In the genomic region with DNA sequence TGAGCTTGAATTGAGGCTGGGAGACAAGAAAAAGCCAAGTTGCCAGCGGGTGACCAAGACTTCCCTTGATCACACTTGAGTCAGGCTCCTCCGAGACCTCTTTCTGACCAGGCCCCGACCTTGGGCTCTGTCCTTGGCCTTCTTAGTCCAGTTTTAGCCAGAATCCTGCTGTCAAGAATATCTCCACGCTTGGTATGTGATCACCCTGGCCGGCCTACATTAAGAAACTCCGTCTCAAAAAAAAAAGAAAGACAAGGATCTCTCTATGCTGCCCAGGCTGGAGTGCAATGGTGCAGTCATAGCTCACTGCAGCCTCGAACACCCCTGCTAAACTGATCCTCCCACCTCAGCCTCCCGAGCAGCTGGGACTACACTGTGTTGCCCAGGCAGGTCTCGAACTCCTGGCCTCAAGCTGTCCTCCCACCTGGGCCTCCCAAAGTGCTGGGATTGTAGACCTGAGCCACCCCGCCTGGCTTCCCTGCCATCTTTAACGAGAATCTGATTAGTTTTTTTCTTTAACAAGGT, we compare ENCODE assay signal across 8 cellular contexts. TPM values are rescaled to one million over a fixed set of nuclear protein-coding genes. Genes with fewer than 3 reads are reported as not detected.
DNase-seq lines count a peak whose midpoint lies in the region; ATAC-seq and TF ChIP-seq lines count a peak whose summit lies in the region.

No MANE protein-coding gene starts in this region.

- H3K27me3 ChIP-seq in SJSA1 (replicated peaks) = no peaks in the 10 kb centered on the region
- H3K27me3 ChIP-seq in sigmoid colon = no peaks in the 10 kb centered on the region

- H3K27ac ChIP-seq in SJSA1 (peak overlapping the region; percentile 89), sigmoid colon (peak overlapping the region; percentile 98 to 100 (median 100))

- 0 out of 2 replicates have a peak, but pooled peaks cover 2% of the 10 kb centered on the region for H3K9me3 ChIP-seq in SJSA1 (replicated peaks)
- H3K9me3 ChIP-seq in sigmoid colon = no peaks in the 10 kb centered on the region

- TF ChIP-seq EP300 in sigmoid colon (IDR thresholded peaks at IDR 0.05) = no peak

- TF ChIP-seq CTCF in fibroblast of mammary gland (conservative IDR thresholded peaks at IDR 0.05; ENCODE audit: control insufficient read depth, insufficient read depth, low read depth, low read length) = no peak
- no peak for TF ChIP-seq CTCF in sigmoid colon (IDR thresholded peaks at IDR 0.05)
- no peak for TF ChIP-seq CTCF in omental fat pad (IDR thresholded peaks at IDR 0.05)

- no peak for DNase-seq in SJSA1 (ENCODE audit: low read depth in 1 of 2, low spot score in 2 of 2)
- DNase-seq in fibroblast of mammary gland (ENCODE audit: low read depth) = peak; percentile 4
- peak; percentile 63 for DNase-seq in sigmoid colon
- no peak for DNase-seq in hippocampal formation (lab: John Stamatoyannopoulos, UW)
- DNase-seq in globus pallidus (ENCODE audit: low spot score) = no peak
- DNase-seq in omental fat pad (ENCODE audit: low spot score) = no peak
- no peak for DNase-seq in NCI-H2196 (lab: John Stamatoyannopoulos, UW; ENCODE audit: unreplicated experiment)

- ATAC-seq in omental fat pad (ENCODE audit: low FRiP score) = no peak

- H3K4me1 ChIP-seq in SJSA1 (replicated peaks) (peaks cover 31% of the 10 kb centered on the region), sigmoid colon (peaks cover 0 to 41% (median 32%) of the 10 kb centered on the region in 4 donors)

- H3K36me3 ChIP-seq in SJSA1 = peaks cover 8% of the 10 kb centered on the region
- no peaks in the 10 kb centered on the region for H3K36me3 ChIP-seq in sigmoid colon

- no peak for TF ChIP-seq POLR2A in sigmoid colon (IDR thresholded peaks at IDR 0.05)

- H3K4me3 ChIP-seq in GM08714 (ENCODE audit: low read length) (peak overlapping the region; percentile 84; the same call in 1 of the 2 replicates), SJSA1 (peak overlapping the region; percentile 89), fibroblast of mammary gland (ENCODE audit: control insufficient read depth, low read depth, low read length) (no peak overlapping the region), sigmoid colon (peak overlapping the region; percentile 70 to 88 (median 77))

- intact Hi-C loops in sigmoid colon (cut with DNase I) = no loop called here

- WGBS in sigmoid colon, 2 donors = 91 to 97% methylated on average over 11 of the region's 11 CpGs

RNA-seq across cellular contexts. Expression of a gene that starts 1.0 kb away (rescaled TPM):
- 56.2 and 57.5 TPM in 2 replicates for total RNA-seq in SJSA1 (2014; rRNA removed; shearing (Covaris generic))
- total RNA-seq in sigmoid colon = 10 to 100 TPM; 39.8 to 68.8 (median 54.3) TPM
- 10 to 100 TPM; 55.3 to 75.4 (median 71.2) TPM for polyA plus RNA-seq in sigmoid colon
- total RNA-seq in omental fat pad = 10 to 100 TPM; 32.6 to 94.9 (median 54.6) TPM

Comparison
In these comparisons a context has a peak if more than half of its experiments do, and no peak if none do; other contexts are left out.
1. DNase-seq: peak in fibroblast of mammary gland (single experiment) and sigmoid colon (single experiment); none in SJSA1 (0 of 2), hippocampal formation (0 of 2), globus pallidus (single experiment), omental fat pad (single experiment) and NCI-H2196 (single experiment).